9 cellular contexts compared by ENCODE assay signal in the genomic region with DNA sequence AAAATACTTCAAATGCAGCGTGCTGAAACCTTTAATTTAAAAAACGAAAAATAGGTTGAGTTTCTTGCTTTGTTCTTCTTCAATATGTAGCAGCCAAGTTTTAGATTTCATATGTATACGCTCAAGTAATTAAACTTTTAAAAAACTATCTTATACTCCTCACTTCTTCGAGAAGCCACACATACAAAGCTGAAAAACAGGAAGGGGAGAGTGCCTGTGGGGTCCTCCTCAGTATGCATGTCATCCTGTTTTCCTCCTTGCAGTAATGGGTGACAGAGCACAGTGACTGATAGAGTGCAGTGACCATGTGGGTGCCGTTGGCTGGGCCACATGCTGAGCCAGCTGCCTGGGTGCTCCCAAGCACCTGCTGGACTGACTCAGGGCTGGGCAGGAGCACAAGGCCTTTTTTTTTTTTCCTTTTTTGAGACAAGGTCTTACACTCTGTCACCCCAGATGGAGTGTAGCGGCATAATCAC. TPM values are rescaled to one million over a fixed set of nuclear protein-coding genes. Genes with fewer than 3 reads are reported as not detected.
A peak's percentile ranks its signal among the peaks of the same experiment; 100 is the strongest.
DNase-seq lines count a peak whose midpoint lies in the region; ATAC-seq and TF ChIP-seq lines count a peak whose summit lies in the region.
"Had no signal": no experiment of that assay in that cellular context is flagged by ENCODE, and none has a peak within 500 bp of the region (broad histone marks: within the 10 kb centered on the region; RNA-seq: fewer than 3 reads in every experiment).

No MANE protein-coding gene starts in this region.

- peaks cover 17% of the 10 kb centered on the region for H3K4me1 Mint-ChIP-seq in HFFc6 (ENCODE audit: low read depth)

- TF ChIP-seq EP300 in upper lobe of left lung (IDR thresholded peaks at IDR 0.05): no peak

- H3K27ac ChIP-seq in SK-N-MC (peak overlapping the region; percentile 74; the same call in 1 of the 2 replicates), upper lobe of left lung (peak overlapping the region; percentile 23 to 76 (median 68))
- H3K27ac ChIP-seq: SJCRH30 had no signal

- peaks cover 11% of the 10 kb centered on the region for H3K36me3 ChIP-seq in SK-N-MC (ENCODE audit: insufficient read depth, low read length)
- H3K36me3 ChIP-seq in upper lobe of left lung: peaks cover 0 to 9% (median 2%) of the 10 kb centered on the region in 4 donors

- WGBS in upper lobe of left lung, 2 donors: 58 to 62% methylated on average over 6 of the region's 6 CpGs

- H3K4me1 ChIP-seq in upper lobe of left lung: peaks cover 10 to 28% (median 21%) of the 10 kb centered on the region in 4 donors

- H3K4me3 ChIP-seq in SK-N-MC (peak overlapping the region; percentile 49), upper lobe of left lung (no peak overlapping the region)
- H3K4me3 ChIP-seq: SJCRH30 had no signal

- H3K9me3 Mint-ChIP-seq in HFFc6: no peaks in the 10 kb centered on the region

- H3K9me3 ChIP-seq in SK-N-MC (ENCODE audit: low read depth, low read length) (no peaks in the 10 kb centered on the region), upper lobe of left lung (no peaks in the 10 kb centered on the region)
- H3K9me3 ChIP-seq: SJCRH30 had no signal

- H3K9ac ChIP-seq in SK-N-MC (ENCODE audit: insufficient read length): no peak overlapping the region

- no peak for TF ChIP-seq CTCF in upper lobe of left lung (IDR thresholded peaks at IDR 0.05)
- TF ChIP-seq CTCF in HFFc6 (IDR thresholded peaks at IDR 0.05): no peak

- no peak overlapping the region for H3K27ac Mint-ChIP-seq in HFFc6

- peaks cover 2% of the 10 kb centered on the region for H3K27me3 Mint-ChIP-seq in HFFc6 (ENCODE audit: insufficient read depth)

- ATAC-seq in GM21619 (IDR thresholded peaks at IDR 0.05; ENCODE audit: unreplicated experiment): peak; percentile 46
- ATAC-seq in esophagus mucosa: peak; percentile 16
- ATAC-seq in upper lobe of left lung (ENCODE audit: low FRiP score in 2 of 2): peak in 1 of 2 donors; percentile 58

- peaks cover 5% of the 10 kb centered on the region; the same call in 1 of the 2 replicates for H3K36me3 Mint-ChIP-seq in HFFc6 (ENCODE audit: low read depth)

- H3K4me3 Mint-ChIP-seq in HFFc6: no peak overlapping the region

- H3K27me3 ChIP-seq in upper lobe of left lung: no peaks in the 10 kb centered on the region
- H3K27me3 ChIP-seq: SJCRH30 had no signal

- no peak for TF ChIP-seq POLR2A in upper lobe of left lung (IDR thresholded peaks at IDR 0.05)

- DNase-seq in Ammon's horn (ENCODE audit: low spot score) (peak; percentile 17), SK-N-MC (ENCODE audit: low read depth, low spot score) (no peak), upper lobe of left lung (no peak), NCI-H446 (lab: John Stamatoyannopoulos, UW) (no peak), GF-D8 (lab: John Stamatoyannopoulos, UW) (no peak), HFFc6 (no peak)

RNA-seq across cellular contexts. Expression of a gene that starts 33.3 kb away (rescaled TPM):
- 18.2 TPM for total RNA-seq in esophagus mucosa
- 100 to 1,000 TPM in 3 of 6 donors, 10 to 100 TPM in 3; 53.1 to 183 (median 93.5) TPM for total RNA-seq in upper lobe of left lung
- total RNA-seq in HFFc6 (2021; fragmentation: NEBNext Ultra II Directional; extraction: Animal tissue kit (Norgen Biotek cat#: 25700)): 10 to 100 TPM; 40.0 to 51.9 (median 44.5) TPM
